ENCODE assay signal across 8 cellular contexts in the genomic region with DNA sequence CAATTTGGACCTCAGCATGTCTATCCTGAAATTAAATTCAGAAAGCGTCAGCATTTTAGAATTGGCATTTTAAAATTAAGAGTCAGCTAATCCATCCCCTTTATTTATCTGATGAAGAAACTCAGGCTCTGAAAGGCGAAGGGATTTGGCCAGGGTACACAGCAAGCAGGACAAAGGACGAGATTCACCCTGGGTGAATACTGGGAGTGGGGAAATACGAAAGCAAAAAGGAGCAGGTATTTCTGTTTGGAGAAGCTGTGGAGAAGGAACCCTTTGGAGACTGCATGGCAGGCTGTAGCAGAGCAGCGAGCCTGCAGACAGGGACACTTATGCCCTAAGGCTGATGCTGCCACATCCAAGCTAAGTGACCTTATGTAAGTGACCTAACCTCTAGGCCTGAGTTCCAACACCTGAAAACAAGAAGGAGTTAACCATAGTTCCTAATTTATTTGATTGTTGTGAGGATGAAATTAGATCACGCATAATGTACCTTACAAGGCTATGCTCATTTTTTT.
DNase-seq lines count a peak whose midpoint lies in the region; ATAC-seq and TF ChIP-seq lines count a peak whose summit lies in the region.

No MANE protein-coding gene starts in this region.

- H3K27me3 Mint-ChIP-seq in type B pancreatic cell: no peaks in the 10 kb centered on the region
- H3K27me3 Mint-ChIP-seq in activated CD8-positive, alpha-beta memory T cell treated with anti-CD3 and anti-CD28 coated beads, Interleukin-2, amount 10 ng/mL, durations not matched to agents 7 days and 5 days: no peaks in the 10 kb centered on the region

- H3K4me3 Mint-ChIP-seq in type B pancreatic cell: peak overlapping the region; percentile 31
- no peak overlapping the region for H3K4me3 Mint-ChIP-seq in activated CD8-positive, alpha-beta memory T cell treated with anti-CD3 and anti-CD28 coated beads, Interleukin-2, amount 10 ng/mL, durations not matched to agents 7 days and 5 days

- H3K27me3 ChIP-seq in cardiac muscle cell: no peaks in the 10 kb centered on the region
- no peaks in the 10 kb centered on the region for H3K27me3 ChIP-seq in NT2/D1 (ENCODE audit: insufficient read depth, insufficient read length)

- peak overlapping the region; percentile 70 for H3K27ac ChIP-seq in cardiac muscle cell
- no peak overlapping the region for H3K27ac ChIP-seq in caudate nucleus (ENCODE audit: low read depth, low read length)

- DNase-seq in cardiac muscle cell (ENCODE audit: low read depth in 1 of 2, low spot score in 1 of 2) (no peak), left ventricle myocardium superior (no peak), NT2/D1 (ENCODE audit: low read depth, low spot score) (no peak), fibroblast of the aortic adventitia (ENCODE audit: low read depth) (no peak), type B pancreatic cell (ENCODE audit: extremely low spot score, unreplicated experiment) (no peak), middle frontal gyrus (ENCODE audit: extremely low spot score, low spot score) (no peak), caudate nucleus (lab: John Stamatoyannopoulos, UW) (no peak)
- no peak for DNase-seq in activated CD8-positive, alpha-beta memory T cell treated with anti-CD3 and anti-CD28 coated beads, Interleukin-2, amount 10 ng/mL, durations not matched to agents 7 days and 5 days

- H3K36me3 ChIP-seq in cardiac muscle cell (no peaks in the 10 kb centered on the region), NT2/D1 (ENCODE audit: insufficient read depth, insufficient read length, low read length) (no peaks in the 10 kb centered on the region)

- TF ChIP-seq CTCF in cardiac muscle cell (IDR thresholded peaks at IDR 0.05; ENCODE audit: low read depth, low read length) (no peak), fibroblast of the aortic adventitia (IDR thresholded peaks at IDR 0.05; ENCODE audit: insufficient read depth, low read length) (peak; percentile 2), type B pancreatic cell (conservative IDR thresholded peaks at IDR 0.05) (no peak)

- no peaks in the 10 kb centered on the region for H3K36me3 Mint-ChIP-seq in type B pancreatic cell
- no peaks in the 10 kb centered on the region for H3K36me3 Mint-ChIP-seq in activated CD8-positive, alpha-beta memory T cell treated with anti-CD3 and anti-CD28 coated beads, Interleukin-2, amount 10 ng/mL, durations not matched to agents 7 days and 5 days

- peaks cover 20% of the 10 kb centered on the region for H3K4me1 Mint-ChIP-seq in type B pancreatic cell (ENCODE audit: unreplicated experiment)
- H3K4me1 Mint-ChIP-seq in activated CD8-positive, alpha-beta memory T cell treated with anti-CD3 and anti-CD28 coated beads, Interleukin-2, amount 10 ng/mL, durations not matched to agents 7 days and 5 days: peaks cover 10% of the 10 kb centered on the region

- H3K4me3 ChIP-seq in cardiac muscle cell (no peak overlapping the region), NT2/D1 (ENCODE audit: insufficient read length, low read depth) (no peak overlapping the region), fibroblast of the aortic adventitia (ENCODE audit: low read depth, low read length) (no peak overlapping the region)

- CTCF ChIA-PET in activated CD8-positive, alpha-beta memory T cell treated with anti-CD3 and anti-CD28 coated beads, Interleukin-2, amount 10 ng/mL, durations not matched to agents 7 days and 5 days (lab: Charles Lee): interaction anchor here (0.9 to 1.2 kb wide), 4 partner anchors 9 to 762 kb away, joined by 3 to 7 read pairs (median 3); no protein-coding TSS in a partner anchor

- H3K9me3 ChIP-seq in cardiac muscle cell (ENCODE audit: low read depth): no peaks in the 10 kb centered on the region
- H3K9me3 ChIP-seq in NT2/D1 (ENCODE audit: insufficient read depth, low read length): no peaks in the 10 kb centered on the region

- intact Hi-C loops in left ventricle myocardium superior (cut with micrococcal nuclease): loop anchor here (5.0 to 10.0 kb wide), 2 partner anchors 486 to 764 kb away; no protein-coding TSS in a partner anchor

- peaks cover 16% of the 10 kb centered on the region for H3K4me1 ChIP-seq in cardiac muscle cell (ENCODE audit: low read depth)
- H3K4me1 ChIP-seq in NT2/D1 (ENCODE audit: insufficient read depth, insufficient read length): no peaks in the 10 kb centered on the region

- no peaks in the 10 kb centered on the region for H3K9me3 Mint-ChIP-seq in type B pancreatic cell
- H3K9me3 Mint-ChIP-seq in activated CD8-positive, alpha-beta memory T cell treated with anti-CD3 and anti-CD28 coated beads, Interleukin-2, amount 10 ng/mL, durations not matched to agents 7 days and 5 days (ENCODE audit: low read depth): no peaks in the 10 kb centered on the region

- H3K9ac ChIP-seq in NT2/D1 (ENCODE audit: insufficient read length, low read depth): peak overlapping the region; percentile 0

- no peak overlapping the region for H3K27ac Mint-ChIP-seq in type B pancreatic cell
- H3K27ac Mint-ChIP-seq in activated CD8-positive, alpha-beta memory T cell treated with anti-CD3 and anti-CD28 coated beads, Interleukin-2, amount 10 ng/mL, durations not matched to agents 7 days and 5 days: no peak overlapping the region

- ATAC-seq in left ventricle myocardium superior: no peak
- no peak for ATAC-seq in activated CD8-positive, alpha-beta memory T cell treated with anti-CD3 and anti-CD28 coated beads, Interleukin-2, amount 10 ng/mL, durations not matched to agents 7 days and 5 days
